Comparison of ENCODE assay signal across 15 cellular contexts in genomic region chr18:49032189-49032584, GRCh38.
A peak's percentile ranks its signal among the peaks of the same experiment; 100 is the strongest.
DNase-seq lines count a peak whose midpoint lies in the region; ATAC-seq lines count a peak whose summit lies in the region.
"Had no signal": no experiment of that assay in that cellular context is flagged by ENCODE, and none has a peak within 500 bp of the region (broad histone marks: within the 10 kb centered on the region; RNA-seq: fewer than 3 reads in every experiment).

No MANE protein-coding gene starts in this region.

- peak overlapping the region; percentile 63 for H3K4me3 Mint-ChIP-seq in activated naive CD4-positive, alpha-beta T cell treated with anti-CD3 and anti-CD28 coated beads, Interleukin-2, amount 50 U/mL, for 24 hours
- H3K4me3 Mint-ChIP-seq in T-helper 17 cell: peak overlapping the region; percentile 49
- H3K4me3 Mint-ChIP-seq in natural killer cell treated with Interleukin-12 subunit alpha and Interleukin-12 subunit beta and Interleukin-15 and Interleukin-18, amount 100 ng/mL, for 72 hours: no peak overlapping the region

- H3K9me3 Mint-ChIP-seq in activated naive CD4-positive, alpha-beta T cell treated with anti-CD3 and anti-CD28 coated beads, Interleukin-2, amount 50 U/mL, for 24 hours: no peaks in the 10 kb centered on the region
- no peaks in the 10 kb centered on the region for H3K9me3 Mint-ChIP-seq in natural killer cell treated with Interleukin-12 subunit alpha and Interleukin-12 subunit beta and Interleukin-15 and Interleukin-18, amount 100 ng/mL, for 72 hours

- H3K27ac ChIP-seq in aorta (ENCODE audit: low read depth in 1 of 2, low read length in 2 of 2): no peak overlapping the region

- no peaks in the 10 kb centered on the region for H3K4me1 ChIP-seq in aorta (ENCODE audit: control insufficient read depth in 1 of 2, insufficient read depth in 2 of 2, low read length in 2 of 2)
- H3K4me1 ChIP-seq: HAP-1 had no signal

- H3K4me3 ChIP-seq in aorta (ENCODE audit: low read length in 2 of 2): no peak overlapping the region
- H3K4me3 ChIP-seq: HAP-1 had no signal

- intact Hi-C loops in aorta (cut with DNase I): no loop called here

- no peaks in the 10 kb centered on the region for H3K27me3 ChIP-seq in aorta (ENCODE audit: control insufficient read depth in 1 of 2, insufficient read depth in 2 of 2, low read length in 1 of 2)

- H3K27ac Mint-ChIP-seq in activated naive CD4-positive, alpha-beta T cell treated with anti-CD3 and anti-CD28 coated beads, Interleukin-2, amount 50 U/mL, for 24 hours: peak overlapping the region; percentile 96
- peak overlapping the region; percentile 27 for H3K27ac Mint-ChIP-seq in T-helper 17 cell
- H3K27ac Mint-ChIP-seq in natural killer cell treated with Interleukin-12 subunit alpha and Interleukin-12 subunit beta and Interleukin-15 and Interleukin-18, amount 100 ng/mL, for 72 hours: peak overlapping the region in 1 of 2 donors; percentile 81

- 88% methylated on average over 3 of the region's 3 CpGs for WGBS in aorta, 2 donors

- H3K4me1 Mint-ChIP-seq in activated naive CD4-positive, alpha-beta T cell treated with anti-CD3 and anti-CD28 coated beads, Interleukin-2, amount 50 U/mL, for 24 hours: peaks cover 24% of the 10 kb centered on the region
- peaks cover 11% of the 10 kb centered on the region for H3K4me1 Mint-ChIP-seq in T-helper 17 cell
- peaks cover 11 to 17% of the 10 kb centered on the region in 2 donors for H3K4me1 Mint-ChIP-seq in natural killer cell treated with Interleukin-12 subunit alpha and Interleukin-12 subunit beta and Interleukin-15 and Interleukin-18, amount 100 ng/mL, for 72 hours (ENCODE audit: low read depth in 2 of 2)

- H3K27me3 Mint-ChIP-seq in activated naive CD4-positive, alpha-beta T cell treated with anti-CD3 and anti-CD28 coated beads, Interleukin-2, amount 50 U/mL, for 24 hours: no peaks in the 10 kb centered on the region
- no peaks in the 10 kb centered on the region for H3K27me3 Mint-ChIP-seq in T-helper 17 cell
- H3K27me3 Mint-ChIP-seq in natural killer cell treated with Interleukin-12 subunit alpha and Interleukin-12 subunit beta and Interleukin-15 and Interleukin-18, amount 100 ng/mL, for 72 hours: no peaks in the 10 kb centered on the region

- no peak for ATAC-seq in T-helper 17 cell
- no peak for ATAC-seq in natural killer cell treated with Interleukin-12 subunit alpha and Interleukin-12 subunit beta and Interleukin-15 and Interleukin-18, amount 100 ng/mL, for 72 hours
- no peak for ATAC-seq in aorta (ENCODE audit: low FRiP score)
- ATAC-seq: Panc1 had no signal

- H3K9me3 ChIP-seq in T-helper 17 cell (ENCODE audit: control insufficient read depth, low read length, poor library complexity, severe bottlenecking): no peaks in the 10 kb centered on the region
- no peaks in the 10 kb centered on the region for H3K9me3 ChIP-seq in aorta (ENCODE audit: control insufficient read depth, low read length)
- H3K9me3 ChIP-seq: HAP-1 had no signal

- H3K36me3 Mint-ChIP-seq in activated naive CD4-positive, alpha-beta T cell treated with anti-CD3 and anti-CD28 coated beads, Interleukin-2, amount 50 U/mL, for 24 hours: no peaks in the 10 kb centered on the region
- no peaks in the 10 kb centered on the region for H3K36me3 Mint-ChIP-seq in T-helper 17 cell (ENCODE audit: low read depth)
- H3K36me3 Mint-ChIP-seq in natural killer cell treated with Interleukin-12 subunit alpha and Interleukin-12 subunit beta and Interleukin-15 and Interleukin-18, amount 100 ng/mL, for 72 hours: peaks cover 4% of the 10 kb centered on the region

- no peak for DNase-seq in activated naive CD4-positive, alpha-beta T cell treated with Interleukin-2 at 50 U/mL for 16 hours
- DNase-seq in T-helper 17 cell (no peak), aorta (no peak), kidney glomerular epithelial cell (lab: John Stamatoyannopoulos, UW) (no peak)
- peak; percentile 2 for DNase-seq in natural killer cell treated with Interleukin-12 subunit alpha and Interleukin-12 subunit beta and Interleukin-15 and Interleukin-18, amount 100 ng/mL, for 72 hours (ENCODE audit: low spot score)
- no peak for DNase-seq in effector CD8-positive, alpha-beta T cell (lab: John Stamatoyannopoulos, UW)
- DNase-seq: DMS79, IMR-90, NCI-H1105, NCI-H187, NCI-H226, NCI-H524 treated with DMSO at 0.1 percent for 48 hours had no signal

- H3K36me3 ChIP-seq in aorta (ENCODE audit: control insufficient read depth in 1 of 2, insufficient read depth in 2 of 2, low read length in 1 of 2): no peaks in the 10 kb centered on the region
- H3K36me3 ChIP-seq: HAP-1 had no signal
